Comparison of ENCODE assay signal across 21 cellular contexts in the genomic region with DNA sequence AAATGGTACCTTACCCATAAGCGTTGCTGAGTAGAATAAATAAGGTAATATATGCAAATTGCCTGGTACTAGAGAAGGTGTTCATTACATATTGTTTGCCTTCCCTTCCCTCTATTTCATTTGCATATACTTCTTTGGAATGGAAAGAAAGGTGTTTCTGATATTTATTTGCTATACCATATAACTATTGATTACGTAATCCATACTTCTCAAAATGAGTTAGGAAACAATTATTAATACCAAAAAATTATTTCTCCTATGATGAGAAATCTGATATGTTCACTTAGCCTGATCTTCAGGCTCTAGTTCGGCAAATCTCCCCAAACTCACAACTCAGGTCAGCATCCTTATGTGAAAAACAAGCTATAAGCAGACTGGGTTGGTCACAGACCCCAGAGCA.
"Had no signal": no experiment of that assay in that cellular context is flagged by ENCODE, and none has a peak within 500 bp of the region (broad histone marks: within the 10 kb centered on the region; RNA-seq: fewer than 3 reads in every experiment).

No MANE protein-coding gene starts in this region.

- H3K4me1 ChIP-seq: SJCRH30 had no signal

- DNase-seq: Karpas-422, KG1, MM.1S, NCI-H1092 treated with DMSO at 0.1 percent for 48 hours, NCI-H1436, NCI-H187, NCI-H2029, NCI-H2081 treated with DMSO at 0.1 percent for 48 hours, NCI-H2171, NCI-H226, NCI-H446, NCI-H510A, NCI-H524 treated with DMSO at 0.1 percent for 48 hours, NCI-H69, NCI-H774, PC-3, SHP77 treated with DMSO at 0.1 percent for 48 hours, SJCRH30 had no signal

- H3K27me3 ChIP-seq: SJCRH30 had no signal

- ATAC-seq: Panc1, PC-3, Right ventricle myocardium inferior, SK-N-SH treated with all-trans-retinoic acid at 6 μM for 48 hours had no signal

- H3K36me3 ChIP-seq: SJCRH30 had no signal

- H3K27ac ChIP-seq: SJCRH30 had no signal

- H3K9me3 ChIP-seq: SJCRH30 had no signal

- H3K4me3 ChIP-seq: SJCRH30 had no signal
